In genomic region chr14:85437143-85437542, GRCh38 we compare ENCODE assay signal across 1 cellular context.
A peak's percentile ranks its signal among the peaks of the same experiment; 100 is the strongest.
TF ChIP-seq lines count a peak whose summit lies in the region.

No MANE protein-coding gene starts in this region.

TF ChIP-seq in A549, 52 proteins besides CTCF, POLR2A, EP300 and RAD21 (continued from another document):
- TF ChIP-seq HEYL (CRISPR knock-in tag; IDR thresholded peaks at IDR 0.05) = no peak
- no peak for TF ChIP-seq MAZ (IDR thresholded peaks at IDR 0.05; ENCODE audit: borderline replicate concordance, low read depth, low read length)
- no peak for TF ChIP-seq NFE2L2 (conservative IDR thresholded peaks at IDR 0.05; ENCODE audit: low read length)
- peak; percentile 78 for TF ChIP-seq JUNB (IDR thresholded peaks at IDR 0.05)
- no peak for TF ChIP-seq HES2 (IDR thresholded peaks at IDR 0.05)
- TF ChIP-seq USF2 (IDR thresholded peaks at IDR 0.05) = no peak
- TF ChIP-seq EHMT2 (IDR thresholded peaks at IDR 0.05; ENCODE audit: low read depth) = no peak
- 0 out of 3 replicates have a peak, but pooled peaks have one; percentile 8 for TF ChIP-seq SMC3 (IDR thresholded peaks at IDR 0.05)
- no peak for TF ChIP-seq RNF2 (IDR thresholded peaks at IDR 0.05; ENCODE audit: borderline replicate concordance, low read depth)
- no peak for TF ChIP-seq MYC (IDR thresholded peaks at IDR 0.05; ENCODE audit: borderline replicate concordance, low read length)
- TF ChIP-seq MAFK (IDR thresholded peaks at IDR 0.05; ENCODE audit: partially characterized antibody) = peak; percentile 89
- no peak for TF ChIP-seq TP53 (CRISPR knock-in tag; IDR thresholded peaks at IDR 0.05)
- peak; percentile 66 for TF ChIP-seq MAX (IDR thresholded peaks at IDR 0.05)
- TF ChIP-seq JUN (IDR thresholded peaks at IDR 0.05) = peak in 1 of 2 experiments; percentile 46; a peak in 2 of 5 replicates
- no peak for TF ChIP-seq E2F6 (IDR thresholded peaks at IDR 0.05; ENCODE audit: borderline replicate concordance, low read depth)
- TF ChIP-seq TFCP2L1 (CRISPR knock-in tag; IDR thresholded peaks at IDR 0.05) = no peak
- TF ChIP-seq NR3C1 (IDR thresholded peaks at IDR 0.05) = no peak
- no peak for TF ChIP-seq BCL3 (IDR thresholded peaks at IDR 0.05)
- TF ChIP-seq ZSCAN20 (CRISPR knock-in tag; IDR thresholded peaks at IDR 0.05) = no peak
